ENCODE assay signal across 29 cellular contexts in genomic region chr16:73124097-73124652, GRCh38.
DNase-seq lines count a peak whose midpoint lies in the region; ATAC-seq and TF ChIP-seq lines count a peak whose summit lies in the region.
"Had no signal": no experiment of that assay in that cellular context is flagged by ENCODE, and none has a peak within 500 bp of the region (broad histone marks: within the 10 kb centered on the region; RNA-seq: fewer than 3 reads in every experiment).

No MANE protein-coding gene starts in this region.

- intact Hi-C loops in left ventricle myocardium superior (cut with micrococcal nuclease) (no loop called here), cardiac septum (cut with DNase I) (no loop called here), ovary (cut with DNase I) (no loop called here)

- H3K4me1 ChIP-seq in SJCRH30 (no peaks in the 10 kb centered on the region), ovary (ENCODE audit: insufficient read depth) (peaks cover 2% of the 10 kb centered on the region)
- H3K4me1 ChIP-seq: Caco-2, gastroesophageal sphincter, Peyer's patch had no signal

- H3K4me3 ChIP-seq in SJCRH30 = no peak overlapping the region
- no peak overlapping the region for H3K4me3 ChIP-seq in fibroblast of mammary gland (ENCODE audit: control insufficient read depth, low read depth, low read length)
- no peak overlapping the region for H3K4me3 ChIP-seq in ovary
- H3K4me3 ChIP-seq: esophagus muscularis mucosa, gastroesophageal sphincter, hepatocyte, left lung, Peyer's patch had no signal

- no peak for DNase-seq in left ventricle myocardium superior
- DNase-seq in cardiac septum (ENCODE audit: low spot score) = no peak
- peak; percentile 3 to 36 for DNase-seq in SJCRH30
- peak; percentile 10 for DNase-seq in fibroblast of mammary gland (ENCODE audit: low read depth)
- no peak for DNase-seq in T1000 (lab: John Stamatoyannopoulos, UW)
- DNase-seq in ovary = no peak
- no peak for DNase-seq in T-helper 1 cell
- DNase-seq: activated CD4-positive, alpha-beta memory T cell treated with anti-CD3 and anti-CD28 coated beads for 36 hours; activated CD4-positive, CD25-positive, alpha-beta regulatory T cell treated with anti-CD3 and anti-CD28 coated beads, Interleukin-2, amount 50 U/mL, for 72 hours; activated CD8-positive, alpha-beta memory T cell treated with anti-CD3 and anti-CD28 coated beads, Interleukin-2, amount 50 U/mL, for 48 hours; activated naive CD4-positive, alpha-beta T cell treated with anti-CD3 and anti-CD28 coated beads, Interleukin-2, amount 10 ng/mL, durations not matched to agents 7 days and 5 days; amniotic stem cell; brain microvascular endothelial cell; Caco-2; endodermal cell; HCEC 1CT; left lung; naive B cell; NCI-H1694 treated with DMSO at 0.1 percent for 48 hours; NCI-H524 treated with DMSO at 0.1 percent for 48 hours; occipital lobe; Peyer's patch; SHP77 treated with DMSO at 0.1 percent for 48 hours; SW 1271 had no signal

- H3K9me3 ChIP-seq in SJCRH30 (replicated peaks) (no peaks in the 10 kb centered on the region), ovary (no peaks in the 10 kb centered on the region)
- H3K9me3 ChIP-seq: left lung, Peyer's patch had no signal

- no peak for TF ChIP-seq EP300 in ovary (IDR thresholded peaks at IDR 0.05)

- H3K27ac ChIP-seq in SJCRH30 = no peak overlapping the region
- no peak overlapping the region for H3K27ac ChIP-seq in ovary
- H3K27ac ChIP-seq: brain microvascular endothelial cell, esophagus muscularis mucosa, gastroesophageal sphincter, hepatocyte, KMS-11, left lung, Peyer's patch had no signal

- TF ChIP-seq POLR2A in ovary (IDR thresholded peaks at IDR 0.05) = no peak

- TF ChIP-seq CTCF in fibroblast of mammary gland (conservative IDR thresholded peaks at IDR 0.05; ENCODE audit: control insufficient read depth, insufficient read depth, low read depth, low read length) (no peak), ovary (IDR thresholded peaks at IDR 0.05) (no peak)

- WGBS in ovary, 3 donors = 91 to 94% (median 93%) methylated on average over 10 of the region's 10 CpGs

- H3K36me3 ChIP-seq in SJCRH30 (no peaks in the 10 kb centered on the region), ovary (no peaks in the 10 kb centered on the region)
- H3K36me3 ChIP-seq: brain microvascular endothelial cell, esophagus muscularis mucosa, gastroesophageal sphincter, left lung, Peyer's patch had no signal

- H3K27me3 ChIP-seq in SJCRH30 = no peaks in the 10 kb centered on the region
- no peaks in the 10 kb centered on the region for H3K27me3 ChIP-seq in ovary
- H3K27me3 ChIP-seq: brain microvascular endothelial cell, gastroesophageal sphincter, hepatocyte, left lung, Peyer's patch had no signal

- peak; percentile 9 for ATAC-seq in left ventricle myocardium superior
- no peak for ATAC-seq in GM21529 (IDR thresholded peaks at IDR 0.05; ENCODE audit: unreplicated experiment)
- ATAC-seq: gastroesophageal sphincter, left lung had no signal

Comparison
In these comparisons a context has a peak if more than half of its experiments do, and no peak if none do; other contexts are left out.
1. DNase-seq: peak in SJCRH30 (2 of 2) and fibroblast of mammary gland (single experiment); none in left ventricle myocardium superior (single experiment), cardiac septum (single experiment), T1000 (single experiment), ovary (0 of 5) and T-helper 1 cell (0 of 5).